8 cellular contexts compared by ENCODE assay signal in the genomic region with DNA sequence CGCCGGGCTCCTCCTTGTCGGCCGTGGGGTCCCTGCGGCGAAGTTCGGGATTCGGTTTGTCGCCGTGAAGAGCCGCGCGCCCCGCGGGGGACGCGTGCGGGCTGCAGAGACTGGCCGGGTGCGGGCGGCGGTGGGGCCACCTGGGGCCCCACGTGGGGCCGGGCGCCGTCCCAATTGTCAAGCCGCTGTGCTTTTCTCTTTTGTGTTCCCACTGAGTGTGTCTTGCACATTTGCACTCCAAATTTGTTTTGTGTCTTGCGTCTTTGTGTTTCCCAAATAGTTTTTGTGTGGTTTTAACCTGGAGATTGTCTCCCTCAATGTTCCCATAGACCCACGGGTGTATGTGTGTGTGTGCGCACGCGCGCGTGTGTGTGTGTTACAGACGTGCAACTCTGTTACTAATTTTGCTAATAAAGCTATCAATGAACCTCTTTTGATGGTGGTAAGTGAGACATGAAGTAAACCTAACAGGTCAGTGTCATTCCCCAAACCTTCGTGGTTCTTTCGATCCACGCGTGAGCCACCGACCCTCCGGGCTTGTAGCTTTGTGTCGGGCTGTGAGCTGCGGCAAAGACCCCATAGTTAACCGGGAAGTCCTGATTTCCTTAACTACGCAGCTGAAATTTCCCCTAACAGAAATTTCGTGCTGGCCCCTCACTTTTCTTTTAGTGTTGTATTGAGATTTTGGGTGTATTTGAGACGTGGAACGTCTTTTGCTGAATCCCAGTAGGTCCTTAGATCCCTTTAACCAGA. TPM values are rescaled to one million over a fixed set of nuclear protein-coding genes. Genes with fewer than 3 reads are reported as not detected.
A peak's percentile ranks its signal among the peaks of the same experiment; 100 is the strongest.
DNase-seq lines count a peak whose midpoint lies in the region; ATAC-seq and TF ChIP-seq lines count a peak whose summit lies in the region.

No MANE protein-coding gene starts in this region.

- H3K27ac ChIP-seq in HCT116 (ENCODE audit: low read depth, low read length): peak overlapping the region; percentile 42; the same call in 1 of the 2 replicates
- H3K27ac ChIP-seq in OCI-LY1 (ENCODE audit: low read depth, low read length, poor library complexity, severe bottlenecking): peak overlapping the region; percentile 96
- peak overlapping the region; percentile 97 to 99 for H3K27ac ChIP-seq in ovary

- H3K9me2 ChIP-seq in HCT116 (ENCODE audit: insufficient read depth): no peaks in the 10 kb centered on the region
- H3K9me2 ChIP-seq in OCI-LY1 (ENCODE audit: low read depth, low read length): no peaks in the 10 kb centered on the region

- TF ChIP-seq CTCF in HCT116 (IDR thresholded peaks at IDR 0.05 in 2 of 3, conservative IDR thresholded peaks at IDR 0.05 in 1 of 3; ENCODE audit: borderline replicate concordance in 1 of 3, insufficient read depth in 1 of 3, low read depth in 2 of 3, low read length in 2 of 3) (no peak), OCI-LY1 (IDR thresholded peaks at IDR 0.05; ENCODE audit: low read length) (no peak), ovary (IDR thresholded peaks at IDR 0.05) (no peak), type B pancreatic cell (conservative IDR thresholded peaks at IDR 0.05) (no peak)

- H3K9me3 ChIP-seq in HCT116 (ENCODE audit: control insufficient read depth in 1 of 2, insufficient read depth in 1 of 2, low read depth in 1 of 2, low read length in 2 of 2): no peaks in the 10 kb centered on the region
- H3K9me3 ChIP-seq in OCI-LY1 (ENCODE audit: low read length): peaks cover 8% of the 10 kb centered on the region; the same call in 1 of the 2 replicates
- no peaks in the 10 kb centered on the region for H3K9me3 ChIP-seq in ovary

- H3K4me3 Mint-ChIP-seq in type B pancreatic cell: peak overlapping the region; percentile 97

- H3K4me2 ChIP-seq in HCT116 (ENCODE audit: low read length) (peak overlapping the region; percentile 68), OCI-LY1 (ENCODE audit: low read length) (peak overlapping the region; percentile 84)

- H3K79me2 ChIP-seq in HCT116 (ENCODE audit: insufficient read depth, low read length) (no peaks in the 10 kb centered on the region), OCI-LY1 (ENCODE audit: insufficient read depth, low read length) (peaks cover 35% of the 10 kb centered on the region)

- H3K4me3 ChIP-seq in GM08714 (ENCODE audit: low read length): peak overlapping the region; percentile 97
- H3K4me3 ChIP-seq in HCT116 (replicated peaks in 1 of 2; ENCODE audit: low read depth in 1 of 2, low read length in 2 of 2): peak overlapping the region; percentile 42 to 56
- peak overlapping the region; percentile 71 for H3K4me3 ChIP-seq in OCI-LY1 (ENCODE audit: low read depth, low read length, poor library complexity, severe bottlenecking)
- H3K4me3 ChIP-seq in ovary: peak overlapping the region; percentile 62

- peaks cover 13% of the 10 kb centered on the region for H3K9me3 Mint-ChIP-seq in type B pancreatic cell

- POLR2A ChIA-PET in HCT116 (lab: Charles Lee): no interaction called here

- no peaks in the 10 kb centered on the region for H4K20me1 ChIP-seq in HCT116 (ENCODE audit: insufficient read depth)
- no peaks in the 10 kb centered on the region for H4K20me1 ChIP-seq in OCI-LY1 (ENCODE audit: insufficient read depth, low read length)

- ATAC-seq in HCT116: peak; percentile 71

- RAD21 ChIA-PET in HCT116 (lab: Charles Lee; ENCODE audit: low non-redundant PET in 1 of 2, low total read pairs in 2 of 2, uncharacterized antibody in 2 of 2, unreplicated experiment in 2 of 2): no interaction called here

- H2AFZ ChIP-seq in HCT116 (ENCODE audit: low read depth, low read length, poor library complexity, severe bottlenecking): no peak overlapping the region
- no peak overlapping the region for H2AFZ ChIP-seq in OCI-LY1 (ENCODE audit: low read length)

- no peak for TF ChIP-seq EP300 in ovary (IDR thresholded peaks at IDR 0.05)

- peak overlapping the region; percentile 94 for H3K27ac Mint-ChIP-seq in type B pancreatic cell

- no TSS peak for BruUV-seq in HCT116 (replicated peaks; lab: Mats Ljungman, UMichigan)

- CTCF ChIA-PET in HCT116 (lab: Charles Lee): no interaction called here

- peak overlapping the region; percentile 54 for H3K9ac ChIP-seq in HCT116 (ENCODE audit: low read length)
- peak overlapping the region; percentile 84 for H3K9ac ChIP-seq in OCI-LY1 (ENCODE audit: low read length)

- H3K27me3 ChIP-seq in HCT116 (ENCODE audit: insufficient read depth, low read length) (no peaks in the 10 kb centered on the region), OCI-LY1 (ENCODE audit: insufficient read depth, low read length) (no peaks in the 10 kb centered on the region), ovary (no peaks in the 10 kb centered on the region)

- 0 out of 2 replicates have a peak, but pooled peaks cover 4% of the 10 kb centered on the region for H3F3A ChIP-seq in OCI-LY1 (ENCODE audit: insufficient read depth, low read length)

- no peaks in the 10 kb centered on the region for H3K36me3 ChIP-seq in HCT116 (ENCODE audit: control insufficient read depth in 1 of 2, insufficient read depth in 2 of 2, low read length in 2 of 2)
- peaks cover 9% of the 10 kb centered on the region; the same call in 1 of the 2 replicates for H3K36me3 ChIP-seq in OCI-LY1 (ENCODE audit: insufficient read depth, low read length)
- no peaks in the 10 kb centered on the region for H3K36me3 ChIP-seq in ovary

- peaks cover 8% of the 10 kb centered on the region for H3K36me3 Mint-ChIP-seq in type B pancreatic cell

- H3K4me1 ChIP-seq in HCT116 (ENCODE audit: control insufficient read depth in 1 of 2, insufficient read depth in 2 of 2, low read length in 2 of 2) (peaks cover 0 to 13% of the 10 kb centered on the region in 2 experiments; a peak in 1 of 4 replicates), OCI-LY1 (ENCODE audit: insufficient read depth, low read length, severe bottlenecking) (peaks cover 56% of the 10 kb centered on the region), ovary (ENCODE audit: insufficient read depth) (peaks cover 7% of the 10 kb centered on the region)

- 1 to 12% (median 2%) methylated on average over 30 to 48 of the region's 48 CpGs for WGBS in ovary, 3 donors

- H3K4me1 Mint-ChIP-seq in type B pancreatic cell (ENCODE audit: unreplicated experiment): peaks cover 18% of the 10 kb centered on the region

- intact Hi-C loops in HCT116 (cut with micrococcal nuclease) (no loop called here), ovary (cut with DNase I) (loop anchor here in 1 of 4 donors (5.0 kb wide), 1 partner anchor 47 kb away; no protein-coding TSS in a partner anchor)

- peaks cover 2% of the 10 kb centered on the region for H3K27me3 Mint-ChIP-seq in type B pancreatic cell

- no peak for DNase-seq in HCT116 (ENCODE audit: low read depth, low spot score)
- peak in 3 of 4 experiments; percentile 23 to 40 (median 38) for DNase-seq in activated naive CD4-positive, alpha-beta T cell (lab: John Stamatoyannopoulos, UW)
- DNase-seq in germinal center (ENCODE audit: low spot score): peak; percentile 74
- peak; percentile 71 to 81 (median 74) for DNase-seq in ovary
- DNase-seq in type B pancreatic cell (ENCODE audit: extremely low spot score, unreplicated experiment): no peak
- no peak for DNase-seq in GM03348 (ENCODE audit: low spot score)

- TF ChIP-seq POLR2A in HCT116 (IDR thresholded peaks at IDR 0.05; ENCODE audit: borderline replicate concordance, extremely low read depth, insufficient read depth, insufficient read length): no peak
- no peak for TF ChIP-seq POLR2A in ovary (IDR thresholded peaks at IDR 0.05)

- TF ChIP-seq RAD21 in HCT116 (IDR thresholded peaks at IDR 0.05; ENCODE audit: low read depth): no peak

TF ChIP-seq in HCT116, 20 proteins besides CTCF, POLR2A, EP300 and RAD21:
- TF ChIP-seq CBX3 (IDR thresholded peaks at IDR 0.05; ENCODE audit: low read depth) (no peak), ZFX (IDR thresholded peaks at IDR 0.05) (0 out of 2 replicates have a peak, but pooled peaks have one; percentile 17)

RNA-seq across cellular contexts. Expression of gene PRDM2, which starts 0.7 kb away (rescaled TPM):
- 17.3 TPM for total RNA-seq in HCT116 (2021; ENCODE audit: unreplicated experiment)
- polyA plus RNA-seq in HCT116 (2012): 2.9 and 3.7 TPM in 2 replicates
- 10 to 100 TPM; 32.3 to 81.9 (median 72.4) TPM for total RNA-seq in ovary
- 10 to 100 TPM; 30.0 to 41.4 TPM for polyA plus RNA-seq in ovary
- 41.4 and 44.6 TPM in 2 replicates for total RNA-seq in type B pancreatic cell (ENCODE audit: low replicate concordance)

Comparison
In these comparisons a context has a peak if more than half of its experiments do, and no peak if none do; other contexts are left out.
1. DNase-seq: peak in activated naive CD4-positive, alpha-beta T cell (3 of 4), germinal center (single experiment) and ovary (5 of 5); none in HCT116 (single experiment), type B pancreatic cell (single experiment) and GM03348 (single experiment).
2. H3K27ac ChIP-seq: peak in every context shown above with its lines; median percentile 98 in ovary; 96 in OCI-LY1; 42 in HCT116.
3. Peak in every context shown above with its lines, with median percentiles within 50 percentile points of each other: H3K4me3 ChIP-seq.